8 cellular contexts compared by ENCODE assay signal in the genomic region with DNA sequence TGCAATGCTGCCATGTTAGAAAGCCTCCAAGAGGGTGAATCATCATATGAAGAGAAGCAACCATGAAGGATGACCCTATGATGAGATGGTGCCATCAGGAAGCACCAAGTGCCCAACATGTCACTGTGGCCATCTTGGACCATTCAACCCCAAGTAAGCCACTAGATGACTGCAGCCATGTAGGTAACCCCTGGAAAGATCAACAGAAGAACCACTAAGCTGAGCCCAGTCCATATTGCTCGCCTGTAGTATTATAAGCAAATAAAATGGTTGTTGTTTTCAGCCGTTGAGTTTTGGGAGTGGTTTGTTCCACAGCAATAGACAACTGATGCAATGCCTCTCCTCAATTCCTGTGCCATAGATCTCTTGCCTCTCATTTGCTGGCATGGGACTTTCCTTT.
"Had no signal": no experiment of that assay in that cellular context is flagged by ENCODE, and none has a peak within 500 bp of the region (broad histone marks: within the 10 kb centered on the region; RNA-seq: fewer than 3 reads in every experiment).

No MANE protein-coding gene starts in this region.

- DNase-seq: GDM1, GF-D8 had no signal

- H3K4me3 ChIP-seq: GM12878 had no signal

- ATAC-seq: GM12878 had no signal

- FAIRE-seq: G401.6, GM12878, GM12891, GM12892, GM18507, GM19239 had no signal
